13 cellular contexts compared by ENCODE assay signal in genomic region chr2:95073856-95074662, GRCh38. TPM values are rescaled to one million over a fixed set of nuclear protein-coding genes. Genes with fewer than 3 reads are reported as not detected.
A peak's percentile ranks its signal among the peaks of the same experiment; 100 is the strongest.
DNase-seq lines count a peak whose midpoint lies in the region; ATAC-seq lines count a peak whose summit lies in the region.
"Had no signal": no experiment of that assay in that cellular context is flagged by ENCODE, and none has a peak within 500 bp of the region (broad histone marks: within the 10 kb centered on the region; RNA-seq: fewer than 3 reads in every experiment).

No MANE protein-coding gene starts in this region.

- peaks cover 74% of the 10 kb centered on the region for H3K4me1 Mint-ChIP-seq in activated naive CD4-positive, alpha-beta T cell treated with anti-CD3 and anti-CD28 coated beads, Interleukin-2, amount 10 ng/mL, durations not matched to agents 7 days and 5 days
- peaks cover 16% of the 10 kb centered on the region for H3K4me1 Mint-ChIP-seq in activated T-helper 17 cell treated with anti-CD3 and anti-CD28 coated beads, Interleukin-2, amount 50 U/mL, for 72 hours
- peaks cover 67% of the 10 kb centered on the region for H3K4me1 Mint-ChIP-seq in stimulated activated naive CD8-positive, alpha-beta T cell treated with anti-CD3 and anti-CD28 coated beads, Interleukin-15, amount 100 ng/mL, for 72 hours

- H3K27me3 Mint-ChIP-seq in activated naive CD4-positive, alpha-beta T cell treated with anti-CD3 and anti-CD28 coated beads, Interleukin-2, amount 10 ng/mL, durations not matched to agents 7 days and 5 days = peaks cover 5% of the 10 kb centered on the region
- H3K27me3 Mint-ChIP-seq in activated T-helper 17 cell treated with anti-CD3 and anti-CD28 coated beads, Interleukin-2, amount 50 U/mL, for 72 hours = no peaks in the 10 kb centered on the region
- no peaks in the 10 kb centered on the region for H3K27me3 Mint-ChIP-seq in stimulated activated naive CD8-positive, alpha-beta T cell treated with anti-CD3 and anti-CD28 coated beads, Interleukin-15, amount 100 ng/mL, for 72 hours

- peak overlapping the region; percentile 95 for H3K4me3 Mint-ChIP-seq in activated naive CD4-positive, alpha-beta T cell treated with anti-CD3 and anti-CD28 coated beads, Interleukin-2, amount 10 ng/mL, durations not matched to agents 7 days and 5 days
- H3K4me3 Mint-ChIP-seq in activated T-helper 17 cell treated with anti-CD3 and anti-CD28 coated beads, Interleukin-2, amount 50 U/mL, for 72 hours = peak overlapping the region; percentile 83
- H3K4me3 Mint-ChIP-seq in stimulated activated naive CD8-positive, alpha-beta T cell treated with anti-CD3 and anti-CD28 coated beads, Interleukin-15, amount 100 ng/mL, for 72 hours = peak overlapping the region; percentile 84 to 93

- no peaks in the 10 kb centered on the region for H3K9me3 Mint-ChIP-seq in activated naive CD4-positive, alpha-beta T cell treated with anti-CD3 and anti-CD28 coated beads, Interleukin-2, amount 10 ng/mL, durations not matched to agents 7 days and 5 days
- H3K9me3 Mint-ChIP-seq in activated T-helper 17 cell treated with anti-CD3 and anti-CD28 coated beads, Interleukin-2, amount 50 U/mL, for 72 hours = no peaks in the 10 kb centered on the region
- H3K9me3 Mint-ChIP-seq in stimulated activated naive CD8-positive, alpha-beta T cell treated with anti-CD3 and anti-CD28 coated beads, Interleukin-15, amount 100 ng/mL, for 72 hours = no peaks in the 10 kb centered on the region

- CTCF ChIA-PET in activated naive CD4-positive, alpha-beta T cell treated with anti-CD3 and anti-CD28 coated beads, Interleukin-2, amount 10 ng/mL, durations not matched to agents 7 days and 5 days (lab: Charles Lee) = interaction anchor here (4.7 to 12.7 kb wide), 4 partner anchors 17 to 51 kb away, joined by 18 to 489 read pairs (median 154); partner anchors contain the start of genes MAL and MRPS5

- peak; percentile 45 for ATAC-seq in activated T-helper 17 cell treated with anti-CD3 and anti-CD28 coated beads, Interleukin-2, amount 50 U/mL, for 72 hours (replicated peaks)
- ATAC-seq in stimulated activated naive CD8-positive, alpha-beta T cell treated with anti-CD3 and anti-CD28 coated beads, Interleukin-15, amount 100 ng/mL, for 72 hours = peak; percentile 32
- ATAC-seq: Right ventricle myocardium inferior had no signal

- DNase-seq in activated naive CD4-positive, alpha-beta T cell treated with anti-CD3 and anti-CD28 coated beads, Interleukin-2, amount 10 ng/mL, durations not matched to agents 7 days and 5 days = no peak
- DNase-seq in activated naive CD4-positive, alpha-beta T cell treated with Interleukin-2 at 50 U/mL for 16 hours = no peak
- DNase-seq in inferior parietal cortex (ENCODE audit: extremely low spot score) = peak; percentile 71
- DNase-seq in stimulated activated naive CD8-positive, alpha-beta T cell treated with anti-CD3 and anti-CD28 coated beads, Interleukin-15, amount 100 ng/mL, for 72 hours = peak in 1 of 2 donors; percentile 42
- no peak for DNase-seq in T-helper 9 cell
- DNase-seq in retina = no peak
- DNase-seq in HPDE6-E6E7 (ENCODE audit: extremely low spot score) = no peak
- DNase-seq: kidney glomerular epithelial cell, NCI-H1105 treated with DMSO at 0.1 percent for 48 hours, NCI-H69 had no signal

- H3K36me3 Mint-ChIP-seq in activated naive CD4-positive, alpha-beta T cell treated with anti-CD3 and anti-CD28 coated beads, Interleukin-2, amount 10 ng/mL, durations not matched to agents 7 days and 5 days = peaks cover 35% of the 10 kb centered on the region
- no peaks in the 10 kb centered on the region for H3K36me3 Mint-ChIP-seq in activated T-helper 17 cell treated with anti-CD3 and anti-CD28 coated beads, Interleukin-2, amount 50 U/mL, for 72 hours (ENCODE audit: low read depth)

- peak overlapping the region; percentile 99 for H3K27ac Mint-ChIP-seq in activated naive CD4-positive, alpha-beta T cell treated with anti-CD3 and anti-CD28 coated beads, Interleukin-2, amount 10 ng/mL, durations not matched to agents 7 days and 5 days
- peak overlapping the region; percentile 88 for H3K27ac Mint-ChIP-seq in activated T-helper 17 cell treated with anti-CD3 and anti-CD28 coated beads, Interleukin-2, amount 50 U/mL, for 72 hours
- H3K27ac Mint-ChIP-seq in stimulated activated naive CD8-positive, alpha-beta T cell treated with anti-CD3 and anti-CD28 coated beads, Interleukin-15, amount 100 ng/mL, for 72 hours = peak overlapping the region; percentile 95 to 99

RNA-seq across cellular contexts. Expression of gene MRPS5, which starts 47.5 kb away (rescaled TPM):
- 10 to 100 TPM; 76.0 to 93.9 TPM for total RNA-seq in activated T-helper 17 cell treated with anti-CD3 and anti-CD28 coated beads, Interleukin-2, amount 50 U/mL, for 72 hours

RNA-seq across cellular contexts. Expression of gene MAL, which starts 48.6 kb away (rescaled TPM):
- 10 to 100 TPM; 47.2 to 65.9 TPM for total RNA-seq in activated T-helper 17 cell treated with anti-CD3 and anti-CD28 coated beads, Interleukin-2, amount 50 U/mL, for 72 hours
- total RNA-seq: fibroblast of villous mesenchyme had no signal
